29 cellular contexts compared by ENCODE assay signal in the genomic region with DNA sequence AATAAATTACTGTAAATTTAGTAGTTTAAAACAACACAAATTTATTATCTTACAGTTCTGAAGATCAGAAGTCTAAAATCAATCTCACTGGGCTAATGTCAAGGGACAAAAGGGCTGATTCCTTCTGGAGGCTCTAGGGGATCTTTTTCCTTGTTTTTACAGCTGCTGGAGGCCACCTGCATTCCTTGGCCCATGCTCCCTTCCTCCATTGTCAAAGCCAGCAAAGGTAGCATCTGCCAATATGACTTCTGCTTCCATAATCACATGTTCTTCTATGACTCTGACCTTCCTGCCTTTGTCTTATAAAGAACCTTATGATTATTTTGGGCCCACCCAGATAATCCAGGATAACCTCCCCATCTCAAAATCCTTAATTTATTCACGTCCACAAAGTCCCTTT.
"Had no signal": no experiment of that assay in that cellular context is flagged by ENCODE, and none has a peak within 500 bp of the region (broad histone marks: within the 10 kb centered on the region; RNA-seq: fewer than 3 reads in every experiment).

No MANE protein-coding gene starts in this region.

- H3K4me1 ChIP-seq: left lung, lower lobe of right lung, pancreas, prostate gland, stomach, testis, thyroid gland, transverse colon, upper lobe of left lung, vagina had no signal

- DNase-seq: immature natural killer cell; kidney; left colon; left lung; lower lobe of right lung; mammary epithelial cell; mesenchymal stem cell; naive thymus-derived CD8-positive, alpha-beta T cell; nucleus accumbens; pancreas; posterior cingulate gyrus; retina; right cardiac atrium; stimulated activated CD4-positive, alpha-beta T cell treated with anti-CD3 and anti-CD28 coated beads, Interleukin-12 subunit alpha, Interleukin-12 subunit beta, amount 100 ng/mL, for 4 hours; stimulated activated CD4-positive, alpha-beta T cell treated with anti-CD3 and anti-CD28 coated beads, Interleukin-15, amount 100 ng/mL, for 24 hours; stimulated activated CD4-positive, alpha-beta T cell treated with anti-CD3 and anti-CD28 coated beads, Interleukin-2, amount 100 ng/mL, for 24 hours; stimulated activated CD4-positive, alpha-beta T cell treated with anti-CD3 and anti-CD28 coated beads, Interleukin-4, amount 100 ng/mL, for 1 hour; stimulated activated naive B cell treated with anti-CD40 and anti-IgM and Interleukin-4, amounts not matched to agents 10 μg/mL and 1 μg/mL and 100 μg/mL, for 72 hours; stimulated activated naive CD8-positive, alpha-beta T cell treated with anti-CD3 and anti-CD28 coated beads, Interleukin-15, Interleukin-2, amounts not matched to agents 100 U/mL and 50 U/mL, for 24 hours; stomach; testis; thyroid gland; transverse colon; upper lobe of left lung had no signal

- H3K27me3 ChIP-seq: testis, thyroid gland, upper lobe of left lung, vagina had no signal

- ATAC-seq: left colon; left lung; lower lobe of right lung; naive thymus-derived CD8-positive, alpha-beta T cell; pancreas; right cardiac atrium; sciatic nerve; stimulated activated naive B cell treated with anti-CD40 and anti-IgM and Interleukin-4, amounts not matched to agents 10 μg/mL and 1 μg/mL and 100 μg/mL, for 72 hours; stimulated activated naive CD8-positive, alpha-beta T cell treated with anti-CD3 and anti-CD28 coated beads, Interleukin-15, Interleukin-2, amounts not matched to agents 100 U/mL and 50 U/mL, for 24 hours had no signal

- H3K27ac ChIP-seq: left lung, lower lobe of right lung, pancreas, prostate gland, skin epidermis, stomach, testis, thyroid gland, transverse colon, upper lobe of left lung, vagina had no signal

- H3K36me3 ChIP-seq: left lung, lower lobe of right lung, pancreas, prostate gland, stomach, thyroid gland, transverse colon, upper lobe of left lung, vagina had no signal

- H3K9me3 ChIP-seq: left lung, lower lobe of right lung, pancreas, prostate gland, stomach, testis, thyroid gland, transverse colon, upper lobe of left lung, vagina had no signal

- H3K4me3 ChIP-seq: left lung, lower lobe of right lung, pancreas, prostate gland, skin epidermis, stomach, testis, thyroid gland, transverse colon, upper lobe of left lung, vagina had no signal

- FAIRE-seq: islet of Langerhans, kidney, pancreas had no signal
